18 cellular contexts compared by ENCODE assay signal in the genomic region with DNA sequence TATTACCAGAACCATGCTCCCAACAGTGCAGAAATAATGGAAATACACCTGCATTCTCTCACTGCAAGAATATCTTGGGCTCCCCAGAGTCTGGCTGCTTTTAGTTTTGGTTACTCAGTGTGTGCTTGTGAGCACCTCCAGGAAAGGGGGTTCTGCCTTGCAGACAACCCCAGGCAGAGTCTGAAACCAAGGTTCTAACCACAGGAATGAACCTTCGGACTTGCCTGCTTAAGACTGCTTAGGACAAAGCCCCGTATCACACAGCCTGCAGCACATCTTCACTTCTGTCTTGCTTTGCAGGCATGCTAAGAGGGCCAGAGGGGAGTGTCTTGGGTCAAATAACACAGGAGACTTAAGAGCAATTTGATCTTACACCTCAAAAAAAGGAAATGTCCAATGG.
DNase-seq lines count a peak whose midpoint lies in the region; ATAC-seq and TF ChIP-seq lines count a peak whose summit lies in the region.
"Had no signal": no experiment of that assay in that cellular context is flagged by ENCODE, and none has a peak within 500 bp of the region (broad histone marks: within the 10 kb centered on the region; RNA-seq: fewer than 3 reads in every experiment).

No MANE protein-coding gene starts in this region.

- no peaks in the 10 kb centered on the region for H3K79me2 ChIP-seq in MM.1S (ENCODE audit: low read length)

- no peak for ATAC-seq in GM19455 (IDR thresholded peaks at IDR 0.05; ENCODE audit: unreplicated experiment)

- H3K4me3 ChIP-seq in BLaER1 = no peak overlapping the region
- H3K4me3 ChIP-seq in MM.1S (ENCODE audit: low read length) = no peak overlapping the region
- H3K4me3 ChIP-seq in choroid plexus epithelial cell (ENCODE audit: low read depth, low read length) = no peak overlapping the region

- H3K36me3 ChIP-seq in BLaER1 (no peaks in the 10 kb centered on the region), MM.1S (replicated peaks; ENCODE audit: insufficient read depth, low read length) (no peaks in the 10 kb centered on the region)

- H3K27me3 ChIP-seq in BLaER1 (no peaks in the 10 kb centered on the region), MM.1S (replicated peaks; ENCODE audit: insufficient read depth, low read length) (no peaks in the 10 kb centered on the region)

- H4K20me1 ChIP-seq in BLaER1 = no peaks in the 10 kb centered on the region
- H4K20me1 ChIP-seq in MM.1S (ENCODE audit: insufficient read depth, low read length) = no peaks in the 10 kb centered on the region

- H3K4me1 ChIP-seq in BLaER1 (peaks cover 41% of the 10 kb centered on the region), MM.1S (ENCODE audit: low read length) (peaks cover 8% of the 10 kb centered on the region; the same call in 1 of the 2 replicates)

- H3K9me2 ChIP-seq in MM.1S (replicated peaks; ENCODE audit: insufficient read depth, low read length) = no peaks in the 10 kb centered on the region

- H3K9me3 ChIP-seq in BLaER1 = peaks cover 28% of the 10 kb centered on the region
- H3K9me3 ChIP-seq in MM.1S (replicated peaks; ENCODE audit: insufficient read depth, low read length) = no peaks in the 10 kb centered on the region

- in situ Hi-C loops in ACHN (cut with HindIII; ENCODE audit: low pct_ligation_motif_present, low pct_unique_long_range_greater_than_20kb, low sequenced_read_pairs) = no loop called here

- H3K9ac ChIP-seq in BLaER1 (no peak overlapping the region), MM.1S (ENCODE audit: low read length) (no peak overlapping the region)

- peak; percentile 94 for DNase-seq in MM.1S
- DNase-seq in choroid plexus epithelial cell (ENCODE audit: low read depth) = peak; percentile 34
- DNase-seq in kidney tubule cell (ENCODE audit: low spot score) = peak; percentile 11
- no peak for DNase-seq in ACHN
- DNase-seq in DMS 273 (lab: John Stamatoyannopoulos, UW; ENCODE audit: unreplicated experiment) = no peak
- no peak for DNase-seq in superior temporal gyrus (ENCODE audit: extremely low spot score)
- DNase-seq: 8988T; CD4-positive, alpha-beta memory T cell; DMS153; DMS79 treated with DMSO at 0.1 percent for 48 hours; EL; GOT3; HCEC 1CT; HFFc6 had no signal

- H2AFZ ChIP-seq in MM.1S (ENCODE audit: low read length) = no peak overlapping the region

- no peak for TF ChIP-seq CTCF in MM.1S (IDR thresholded peaks at IDR 0.05; ENCODE audit: low read length)
- TF ChIP-seq CTCF in choroid plexus epithelial cell (conservative IDR thresholded peaks at IDR 0.05; ENCODE audit: low read depth, low read length) = no peak

- no peak overlapping the region for H3K27ac ChIP-seq in BLaER1
- peak overlapping the region; percentile 42; the same call in 1 of the 2 replicates for H3K27ac ChIP-seq in MM.1S (ENCODE audit: low read length)
- H3K27ac ChIP-seq: C4-2B, HL-60 had no signal

- H3K4me2 ChIP-seq in BLaER1 (peak overlapping the region; percentile 71), MM.1S (ENCODE audit: low read depth, low read length) (peak overlapping the region; percentile 48; the same call in 1 of the 2 replicates)

- H3F3A ChIP-seq in MM.1S (ENCODE audit: insufficient read depth, low read length) = peaks cover 8% of the 10 kb centered on the region

Comparison
In these comparisons a context has a peak if more than half of its experiments do, and no peak if none do; other contexts are left out.
1. DNase-seq: peak in MM.1S (single experiment), choroid plexus epithelial cell (single experiment) and kidney tubule cell (single experiment); none in ACHN (single experiment), DMS 273 (single experiment) and superior temporal gyrus (single experiment).